21 cellular contexts compared by ENCODE assay signal in the genomic region with DNA sequence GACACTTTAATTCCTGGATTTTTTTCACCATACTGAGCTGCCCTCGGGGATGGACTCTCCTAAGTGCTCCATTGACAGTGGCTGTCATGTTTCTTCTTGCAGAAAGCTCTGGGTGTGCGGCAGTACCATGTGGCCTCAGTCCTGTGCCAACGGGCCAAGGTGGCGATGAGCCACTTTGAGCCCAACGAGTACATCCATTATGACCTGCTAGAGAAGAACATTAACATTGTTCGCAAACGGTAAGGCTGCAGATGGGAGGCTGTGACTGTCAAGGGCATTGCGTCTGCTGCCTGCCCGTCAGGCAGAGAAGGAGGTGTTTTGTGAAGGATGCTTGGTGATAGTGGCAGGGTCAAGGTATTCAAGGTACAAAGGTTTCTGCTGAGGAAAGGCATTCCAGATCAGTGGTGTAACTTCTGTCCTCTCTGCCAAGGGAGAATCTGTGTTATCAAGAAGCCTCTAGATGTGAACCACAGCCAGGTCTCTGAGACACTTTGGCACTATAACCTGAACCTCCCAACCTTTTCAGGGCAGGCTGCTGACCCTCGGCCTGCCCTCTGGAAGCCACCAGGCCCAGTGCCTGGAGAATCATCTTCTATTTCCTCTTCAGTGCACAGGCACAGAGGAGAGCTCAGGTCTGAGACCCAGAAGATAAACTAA. TPM values are rescaled to one million over a fixed set of nuclear protein-coding genes. Genes with fewer than 3 reads are reported as not detected.
DNase-seq lines count a peak whose midpoint lies in the region; ATAC-seq and TF ChIP-seq lines count a peak whose summit lies in the region.
"Had no signal": no experiment of that assay in that cellular context is flagged by ENCODE, and none has a peak within 500 bp of the region (broad histone marks: within the 10 kb centered on the region; RNA-seq: fewer than 3 reads in every experiment).

No MANE protein-coding gene starts in this region.

- H3K9me3 ChIP-seq in esophagus muscularis mucosa (no peaks in the 10 kb centered on the region), suprapubic skin (no peaks in the 10 kb centered on the region)
- H3K9me3 ChIP-seq: colonic mucosa, HAP-1, upper lobe of left lung had no signal

- H3K27ac ChIP-seq in esophagus muscularis mucosa (replicated peaks in 1 of 4) (peak overlapping the region in 3 of 4 donors; percentile 54 to 95 (median 85)), suprapubic skin (peak overlapping the region; percentile 24)
- H3K27ac ChIP-seq: colonic mucosa, upper lobe of left lung had no signal

- CTCF ChIA-PET in activated naive CD4-positive, alpha-beta T cell treated with anti-CD3 and anti-CD28 coated beads for 36 hours (lab: Charles Lee) = interaction anchor here (0.6 to 5.1 kb wide), 4 partner anchors 18 to 126 kb away, joined by 5 to 32 read pairs (median 12); no protein-coding TSS in a partner anchor
- CTCF ChIA-PET in activated naive CD4-positive, alpha-beta T cell treated with anti-CD3 and anti-CD28 coated beads, Interleukin-2, amount 10 ng/mL, durations not matched to agents 7 days and 5 days (lab: Charles Lee) = interaction anchor here (0.9 to 4.9 kb wide), 2 partner anchors 27 to 97 kb away, joined by 3 to 37 read pairs; no protein-coding TSS in a partner anchor

- H3K9me3 Mint-ChIP-seq in activated naive CD4-positive, alpha-beta T cell treated with anti-CD3 and anti-CD28 coated beads for 36 hours = no peaks in the 10 kb centered on the region
- no peaks in the 10 kb centered on the region for H3K9me3 Mint-ChIP-seq in activated naive CD4-positive, alpha-beta T cell treated with anti-CD3 and anti-CD28 coated beads, Interleukin-2, amount 10 ng/mL, durations not matched to agents 7 days and 5 days
- H3K9me3 Mint-ChIP-seq in memory B cell = no peaks in the 10 kb centered on the region
- H3K9me3 Mint-ChIP-seq: activated CD4-positive, alpha-beta memory T cell treated with anti-CD3 and anti-CD28 coated beads, Interleukin-2, amount 10 ng/mL, durations not matched to agents 7 days and 5 days; activated naive CD4-positive, alpha-beta T cell treated with anti-CD3 and anti-CD28 coated beads, Interleukin-2, amount 50 U/mL, for 24 hours; activated T-cell treated with anti-CD3 and anti-CD28 coated beads, Interleukin-2, amount 50 U/mL, for 4 hours; T-cell had no signal

- TF ChIP-seq CTCF in esophagus muscularis mucosa (IDR thresholded peaks at IDR 0.05) (no peak), suprapubic skin (IDR thresholded peaks at IDR 0.05) (no peak)

- TF ChIP-seq POLR2A in esophagus muscularis mucosa (IDR thresholded peaks at IDR 0.05; ENCODE audit: low read depth) (no peak), suprapubic skin (IDR thresholded peaks at IDR 0.05) (no peak)

- WGBS in esophagus muscularis mucosa = 91% methylated on average over 10 of the region's 10 CpGs
- WGBS in suprapubic skin = 54% methylated on average over 10 of the region's 10 CpGs

- H3K4me3 ChIP-seq in esophagus muscularis mucosa (no peak overlapping the region), suprapubic skin (no peak overlapping the region)
- H3K4me3 ChIP-seq: colonic mucosa, HAP-1, upper lobe of left lung had no signal

- TF ChIP-seq EP300 in esophagus muscularis mucosa (IDR thresholded peaks at IDR 0.05) (no peak), suprapubic skin (IDR thresholded peaks at IDR 0.05) (no peak)

- H3K36me3 ChIP-seq in esophagus muscularis mucosa (peaks cover 16 to 62% (median 49%) of the 10 kb centered on the region in 4 donors), suprapubic skin (peaks cover 34% of the 10 kb centered on the region)
- H3K36me3 ChIP-seq: colonic mucosa had no signal

- peak overlapping the region; percentile 23 for H3K27ac Mint-ChIP-seq in activated naive CD4-positive, alpha-beta T cell treated with anti-CD3 and anti-CD28 coated beads for 36 hours
- no peak overlapping the region for H3K27ac Mint-ChIP-seq in activated naive CD4-positive, alpha-beta T cell treated with anti-CD3 and anti-CD28 coated beads, Interleukin-2, amount 10 ng/mL, durations not matched to agents 7 days and 5 days
- H3K27ac Mint-ChIP-seq in memory B cell = peak overlapping the region; percentile 28
- H3K27ac Mint-ChIP-seq: activated CD4-positive, alpha-beta memory T cell treated with anti-CD3 and anti-CD28 coated beads, Interleukin-2, amount 10 ng/mL, durations not matched to agents 7 days and 5 days; activated naive CD4-positive, alpha-beta T cell treated with anti-CD3 and anti-CD28 coated beads, Interleukin-2, amount 50 U/mL, for 24 hours had no signal

- H3K27me3 ChIP-seq in esophagus muscularis mucosa = no peaks in the 10 kb centered on the region
- H3K27me3 ChIP-seq in suprapubic skin = no peaks in the 10 kb centered on the region
- H3K27me3 ChIP-seq: colonic mucosa, upper lobe of left lung had no signal

- peaks cover 37 to 57% (median 38%) of the 10 kb centered on the region in 4 donors for H3K4me1 ChIP-seq in esophagus muscularis mucosa
- H3K4me1 ChIP-seq in suprapubic skin = peaks cover 36% of the 10 kb centered on the region
- H3K4me1 ChIP-seq: colonic mucosa, HAP-1 had no signal

- no peak for ATAC-seq in memory B cell (ENCODE audit: low read depth)
- ATAC-seq in GM18873 (IDR thresholded peaks at IDR 0.05; ENCODE audit: low FRiP score, unreplicated experiment) = no peak
- ATAC-seq: activated T-cell treated with anti-CD3 and anti-CD28 coated beads, Interleukin-2, amount 50 U/mL, for 4 hours; sciatic nerve; stimulated activated naive CD8-positive, alpha-beta T cell treated with anti-CD3 and anti-CD28 coated beads, Interleukin-15, Interleukin-2, amounts not matched to agents 100 U/mL and 50 U/mL, for 24 hours; T-cell had no signal

- no peaks in the 10 kb centered on the region for H3K4me1 Mint-ChIP-seq in activated naive CD4-positive, alpha-beta T cell treated with anti-CD3 and anti-CD28 coated beads for 36 hours (ENCODE audit: low read depth)
- H3K4me1 Mint-ChIP-seq in activated naive CD4-positive, alpha-beta T cell treated with anti-CD3 and anti-CD28 coated beads, Interleukin-2, amount 10 ng/mL, durations not matched to agents 7 days and 5 days = no peaks in the 10 kb centered on the region
- peaks cover 25% of the 10 kb centered on the region for H3K4me1 Mint-ChIP-seq in memory B cell
- H3K4me1 Mint-ChIP-seq: activated CD4-positive, alpha-beta memory T cell treated with anti-CD3 and anti-CD28 coated beads, Interleukin-2, amount 10 ng/mL, durations not matched to agents 7 days and 5 days; activated naive CD4-positive, alpha-beta T cell treated with anti-CD3 and anti-CD28 coated beads, Interleukin-2, amount 50 U/mL, for 24 hours had no signal

- intact Hi-C loops in activated naive CD4-positive, alpha-beta T cell treated with anti-CD3 and anti-CD28 coated beads for 36 hours (cut with micrococcal nuclease) = no loop called here
- intact Hi-C loops in esophagus muscularis mucosa (cut with DNase I) = no loop called here

- H3K36me3 Mint-ChIP-seq in activated naive CD4-positive, alpha-beta T cell treated with anti-CD3 and anti-CD28 coated beads for 36 hours (ENCODE audit: low read depth) = peaks cover 6% of the 10 kb centered on the region
- peaks cover 14% of the 10 kb centered on the region for H3K36me3 Mint-ChIP-seq in activated naive CD4-positive, alpha-beta T cell treated with anti-CD3 and anti-CD28 coated beads, Interleukin-2, amount 10 ng/mL, durations not matched to agents 7 days and 5 days
- peaks cover 12% of the 10 kb centered on the region for H3K36me3 Mint-ChIP-seq in memory B cell
- H3K36me3 Mint-ChIP-seq: activated naive CD4-positive, alpha-beta T cell treated with anti-CD3 and anti-CD28 coated beads, Interleukin-2, amount 50 U/mL, for 24 hours had no signal

- H3K27me3 Mint-ChIP-seq in activated naive CD4-positive, alpha-beta T cell treated with anti-CD3 and anti-CD28 coated beads for 36 hours (ENCODE audit: low read depth) = no peaks in the 10 kb centered on the region
- H3K27me3 Mint-ChIP-seq in activated naive CD4-positive, alpha-beta T cell treated with anti-CD3 and anti-CD28 coated beads, Interleukin-2, amount 10 ng/mL, durations not matched to agents 7 days and 5 days = no peaks in the 10 kb centered on the region
- no peaks in the 10 kb centered on the region for H3K27me3 Mint-ChIP-seq in memory B cell
- H3K27me3 Mint-ChIP-seq: activated CD4-positive, alpha-beta memory T cell treated with anti-CD3 and anti-CD28 coated beads, Interleukin-2, amount 10 ng/mL, durations not matched to agents 7 days and 5 days; activated naive CD4-positive, alpha-beta T cell treated with anti-CD3 and anti-CD28 coated beads, Interleukin-2, amount 50 U/mL, for 24 hours; T-cell had no signal

- no peak for DNase-seq in activated naive CD4-positive, alpha-beta T cell treated with anti-CD3 and anti-CD28 coated beads for 36 hours
- no peak for DNase-seq in activated naive CD4-positive, alpha-beta T cell treated with anti-CD3 and anti-CD28 coated beads, Interleukin-2, amount 10 ng/mL, durations not matched to agents 7 days and 5 days
- DNase-seq in esophagus muscularis mucosa (ENCODE audit: extremely low spot score) (no peak), memory B cell (ENCODE audit: low spot score in 2 of 2) (no peak), suprapubic skin (ENCODE audit: low spot score in 2 of 2) (no peak), NCI-H510A treated with DMSO at 0.1 percent for 48 hours (lab: John Stamatoyannopoulos, UW) (no peak), DMS 273 (lab: John Stamatoyannopoulos, UW; ENCODE audit: unreplicated experiment) (no peak)
- DNase-seq: activated CD4-positive, alpha-beta memory T cell treated with anti-CD3 and anti-CD28 coated beads, Interleukin-2, amount 10 ng/mL, durations not matched to agents 7 days and 5 days; activated T-cell treated with anti-CD3 and anti-CD28 coated beads, Interleukin-2, amount 50 U/mL, for 4 hours; colonic mucosa; NCI-H1417; NCI-H2107; NCI-H524; SHP77 treated with DMSO at 0.1 percent for 48 hours; stimulated activated naive CD8-positive, alpha-beta T cell treated with anti-CD3 and anti-CD28 coated beads, Interleukin-15, Interleukin-2, amounts not matched to agents 100 U/mL and 50 U/mL, for 24 hours; T-cell; upper lobe of left lung had no signal

- H3K4me3 Mint-ChIP-seq in activated naive CD4-positive, alpha-beta T cell treated with anti-CD3 and anti-CD28 coated beads for 36 hours = no peak overlapping the region
- no peak overlapping the region for H3K4me3 Mint-ChIP-seq in activated naive CD4-positive, alpha-beta T cell treated with anti-CD3 and anti-CD28 coated beads, Interleukin-2, amount 10 ng/mL, durations not matched to agents 7 days and 5 days
- H3K4me3 Mint-ChIP-seq in memory B cell = no peak overlapping the region
- H3K4me3 Mint-ChIP-seq: activated CD4-positive, alpha-beta memory T cell treated with anti-CD3 and anti-CD28 coated beads, Interleukin-2, amount 10 ng/mL, durations not matched to agents 7 days and 5 days; activated naive CD4-positive, alpha-beta T cell treated with anti-CD3 and anti-CD28 coated beads, Interleukin-2, amount 50 U/mL, for 24 hours; activated T-cell treated with anti-CD3 and anti-CD28 coated beads, Interleukin-2, amount 50 U/mL, for 4 hours; T-cell had no signal

RNA-seq across cellular contexts. Expression of gene ACO2, which starts 30.8 kb away (rescaled TPM):
- 100 to 1,000 TPM; 113 to 118 TPM for total RNA-seq in activated naive CD4-positive, alpha-beta T cell treated with anti-CD3 and anti-CD28 coated beads for 36 hours
- total RNA-seq in esophagus muscularis mucosa (100 to 1,000 TPM; 141 to 214 (median 166) TPM), suprapubic skin (10 to 100 TPM; 67.4 to 81.9 (median 75.9) TPM)

RNA-seq across cellular contexts. Expression of gene PHF5A, which starts 31.3 kb away (rescaled TPM):
- 10 to 100 TPM; 67.5 to 69.0 TPM for total RNA-seq in activated naive CD4-positive, alpha-beta T cell treated with anti-CD3 and anti-CD28 coated beads for 36 hours
- 10 to 100 TPM; 36.5 to 46.1 (median 42.2) TPM for total RNA-seq in esophagus muscularis mucosa
- 10 to 100 TPM; 26.7 to 47.1 (median 36.9) TPM for total RNA-seq in suprapubic skin

RNA-seq across cellular contexts. Expression of gene POLR3H, which starts 44.5 kb away (rescaled TPM):
- 10 to 100 TPM; 14.8 to 17.6 TPM for total RNA-seq in activated naive CD4-positive, alpha-beta T cell treated with anti-CD3 and anti-CD28 coated beads for 36 hours
- total RNA-seq in esophagus muscularis mucosa (10 to 100 TPM; 20.9 to 28.2 (median 23.0) TPM), suprapubic skin (10 to 100 TPM; 18.5 to 32.7 (median 23.5) TPM)

RNA-seq across cellular contexts. Expression of gene TOB2, which starts 53.2 kb away (rescaled TPM):
- total RNA-seq in activated naive CD4-positive, alpha-beta T cell treated with anti-CD3 and anti-CD28 coated beads for 36 hours = 10 to 100 TPM; 16.4 to 16.8 TPM
- 100 to 1,000 TPM in 1 of 4 donors, 10 to 100 TPM in 3; 56.2 to 100 (median 93.0) TPM for total RNA-seq in esophagus muscularis mucosa
- 10 to 100 TPM; 39.7 to 62.1 (median 58.4) TPM for total RNA-seq in suprapubic skin
